Comparison of ENCODE assay signal across 17 cellular contexts in the genomic region with DNA sequence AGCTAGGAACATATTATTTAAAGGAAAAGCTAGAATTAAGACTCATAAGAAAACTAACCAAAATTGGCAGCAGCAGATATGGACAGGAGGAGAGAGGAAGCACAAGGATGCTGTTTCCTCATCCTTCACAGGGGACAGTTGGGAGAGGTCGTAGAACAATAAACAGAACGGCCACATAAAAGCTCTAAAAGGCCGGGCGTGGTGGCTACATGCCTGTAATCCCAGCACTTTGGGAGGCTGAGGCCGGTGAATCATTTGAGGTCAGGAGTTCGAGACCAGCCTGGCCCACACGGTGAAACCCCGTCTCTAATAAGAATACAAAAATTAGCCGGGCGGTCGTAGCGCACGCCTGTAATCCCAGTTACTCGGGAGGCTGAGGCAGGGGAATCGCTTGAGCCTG. TPM values are rescaled to one million over a fixed set of nuclear protein-coding genes. Genes with fewer than 3 reads are reported as not detected.
DNase-seq lines count a peak whose midpoint lies in the region; ATAC-seq and TF ChIP-seq lines count a peak whose summit lies in the region.
"Had no signal": no experiment of that assay in that cellular context is flagged by ENCODE, and none has a peak within 500 bp of the region (broad histone marks: within the 10 kb centered on the region; RNA-seq: fewer than 3 reads in every experiment).

No MANE protein-coding gene starts in this region.

- no peak overlapping the region for H3K4me3 ChIP-seq in MG63
- H3K4me3 ChIP-seq: GM23248 had no signal

- POLR2A ChIA-PET in activated B cell treated with CpG ODN at 0.5 μM for 24 hours (lab: Charles Lee) = interaction anchor here (1.3 to 8.0 kb wide), 8 partner anchors 9 to 77 kb away, joined by 4 to 116 read pairs (median 20); partner anchors contain the start of gene TCL1A

- intact Hi-C loops in activated B cell treated with CpG ODN at 0.5 μM for 24 hours (cut with micrococcal nuclease) = loop anchor here (2.0 to 10.0 kb wide), 5 partner anchors 16 to 372 kb away; no protein-coding TSS in a partner anchor

- no peaks in the 10 kb centered on the region for H3K36me3 ChIP-seq in MG63

- no peaks in the 10 kb centered on the region for H3K27me3 ChIP-seq in MG63

- H3K4me1 Mint-ChIP-seq in activated B cell treated with CpG ODN at 0.5 μM for 24 hours = peaks cover 97% of the 10 kb centered on the region
- peaks cover 38% of the 10 kb centered on the region for H3K4me1 Mint-ChIP-seq in stimulated activated memory B cell treated with anti-CD40 and anti-IgM and Interleukin-4, amounts not matched to agents 10 μg/mL and 1 μg/mL and 100 μg/mL, for 72 hours
- H3K4me1 Mint-ChIP-seq: CD14-positive monocyte had no signal

- H3K9me3 Mint-ChIP-seq in activated B cell treated with CpG ODN at 0.5 μM for 24 hours = peaks cover under 1% of the 10 kb centered on the region
- no peaks in the 10 kb centered on the region for H3K9me3 Mint-ChIP-seq in stimulated activated memory B cell treated with anti-CD40 and anti-IgM and Interleukin-4, amounts not matched to agents 10 μg/mL and 1 μg/mL and 100 μg/mL, for 72 hours
- H3K9me3 Mint-ChIP-seq: CD14-positive monocyte had no signal

- peaks cover 9% of the 10 kb centered on the region for H3K27me3 Mint-ChIP-seq in activated B cell treated with CpG ODN at 0.5 μM for 24 hours
- H3K27me3 Mint-ChIP-seq in stimulated activated memory B cell treated with anti-CD40 and anti-IgM and Interleukin-4, amounts not matched to agents 10 μg/mL and 1 μg/mL and 100 μg/mL, for 72 hours = peaks cover 84% of the 10 kb centered on the region

- no peak overlapping the region for H3K4me3 Mint-ChIP-seq in activated B cell treated with CpG ODN at 0.5 μM for 24 hours
- H3K4me3 Mint-ChIP-seq in stimulated activated memory B cell treated with anti-CD40 and anti-IgM and Interleukin-4, amounts not matched to agents 10 μg/mL and 1 μg/mL and 100 μg/mL, for 72 hours = no peak overlapping the region
- H3K4me3 Mint-ChIP-seq: CD14-positive monocyte had no signal

- DNase-seq in Daoy (ENCODE audit: low read depth) (peak; percentile 67), MG63 (peak; percentile 32), activated B cell treated with CpG ODN at 0.5 μM for 24 hours (no peak), KG1 (lab: John Stamatoyannopoulos, UW) (no peak), SHP77 (lab: John Stamatoyannopoulos, UW) (no peak)
- no peak for DNase-seq in activated CD4-positive, alpha-beta T cell treated with anti-CD3 and anti-CD28 coated beads for 1 hour
- DNase-seq: DMS79, GM23248, HCEC 1CT, NCI-H1694 treated with DMSO at 0.1 percent for 48 hours, OCI-M1, RPMI8226, SIG-M5 had no signal

- no peak for TF ChIP-seq CTCF in activated B cell treated with CpG ODN at 0.5 μM for 24 hours (IDR thresholded peaks at IDR 0.05)

- peak overlapping the region; percentile 94 for H3K27ac Mint-ChIP-seq in activated B cell treated with CpG ODN at 0.5 μM for 24 hours
- peak overlapping the region; percentile 5 for H3K27ac Mint-ChIP-seq in stimulated activated memory B cell treated with anti-CD40 and anti-IgM and Interleukin-4, amounts not matched to agents 10 μg/mL and 1 μg/mL and 100 μg/mL, for 72 hours

- peaks cover 3% of the 10 kb centered on the region for H3K36me3 Mint-ChIP-seq in activated B cell treated with CpG ODN at 0.5 μM for 24 hours (ENCODE audit: low read depth)
- no peaks in the 10 kb centered on the region for H3K36me3 Mint-ChIP-seq in stimulated activated memory B cell treated with anti-CD40 and anti-IgM and Interleukin-4, amounts not matched to agents 10 μg/mL and 1 μg/mL and 100 μg/mL, for 72 hours
- H3K36me3 Mint-ChIP-seq: CD14-positive monocyte had no signal

- no peaks in the 10 kb centered on the region for H3K9me3 ChIP-seq in MG63

- ATAC-seq in activated B cell treated with CpG ODN at 0.5 μM for 24 hours (ENCODE audit: low read depth) = no peak
- no peak for ATAC-seq in stimulated activated memory B cell treated with anti-CD40 and anti-IgM and Interleukin-4, amounts not matched to agents 10 μg/mL and 1 μg/mL and 100 μg/mL, for 72 hours

- CTCF ChIA-PET in activated B cell treated with CpG ODN at 0.5 μM for 24 hours (lab: Charles Lee) = interaction anchor here (1.6 to 2.3 kb wide), 2 partner anchors 16 to 18 kb away, joined by 4 to 9 read pairs; partner anchors contain the start of gene TCL1A

RNA-seq across cellular contexts. Expression of gene TCL1B, which starts 10.5 kb away (rescaled TPM):
- total RNA-seq in Daoy (2014; rRNA removed; shearing (Covaris generic)) = 0.11 and 0.42 TPM in 2 replicates
- total RNA-seq in MG63 (2014; rRNA removed; shearing (Covaris generic); ENCODE audit: low replicate concordance) = not detected in 2 replicates
- 1.1 and 1.2 TPM in 2 replicates for total RNA-seq in activated B cell treated with CpG ODN at 0.5 μM for 24 hours
- total RNA-seq: G401, GM23248, NCI-H460 had no signal

RNA-seq across cellular contexts. Expression of gene TCL1A, which starts 17.2 kb away (rescaled TPM):
- 5.5 and 12.2 TPM in 2 replicates for total RNA-seq in Daoy (2014; rRNA removed; shearing (Covaris generic))
- not detected in 2 replicates for total RNA-seq in MG63 (2014; rRNA removed; shearing (Covaris generic); ENCODE audit: low replicate concordance)
- total RNA-seq in activated B cell treated with CpG ODN at 0.5 μM for 24 hours = 228 and 234 TPM in 2 replicates
- total RNA-seq: G401, GM23248, NCI-H460 had no signal

Comparison
In these comparisons a context has a peak if more than half of its experiments do, and no peak if none do; other contexts are left out.
1. DNase-seq: peak in Daoy (single experiment) and MG63 (single experiment); none in activated B cell treated with CpG ODN at 0.5 μM for 24 hours (single experiment), KG1 (single experiment), SHP77 (0 of 2) and activated CD4-positive, alpha-beta T cell treated with anti-CD3 and anti-CD28 coated beads for 1 hour (single experiment).
2. RNA of gene TCL1A, which starts 17.2 kb away (total RNA-seq): 228 to 234 TPM in activated B cell treated with CpG ODN at 0.5 μM for 24 hours; 5.5 to 12.2 TPM in Daoy and not detected in MG63; every median in the first group is over 10 times any median in the second.